Comparison of ENCODE assay signal across 31 cellular contexts in genomic region chr1:167839009-167839408, GRCh38.
"Had no signal": no experiment of that assay in that cellular context is flagged by ENCODE, and none has a peak within 500 bp of the region (broad histone marks: within the 10 kb centered on the region; RNA-seq: fewer than 3 reads in every experiment).

No MANE protein-coding gene starts in this region.

- H3K36me3 ChIP-seq: colonic mucosa, gastroesophageal sphincter, heart right ventricle, left lung, neural progenitor cell, prostate gland, sigmoid colon, tibial artery had no signal

- H3K4me2 ChIP-seq: neural progenitor cell had no signal

- DNase-seq: colonic mucosa; effector memory CD4-positive, alpha-beta T cell; erythroblast; foreskin fibroblast; glutamatergic neuron; heart right ventricle; hippocampal formation; left cardiac atrium; left lung; mesenchymal stem cell; midbrain; naive thymus-derived CD4-positive, alpha-beta T cell; nucleus accumbens; right cardiac atrium; sigmoid colon; stimulated activated CD4-positive, alpha-beta T cell treated with anti-CD3 and anti-CD28 coated beads, Interleukin-2, amount 100 ng/mL, for 24 hours; stimulated activated CD4-positive, alpha-beta T cell treated with anti-CD3 and anti-CD28 coated beads, Interleukin-4, amount 100 ng/mL, for 24 hours; stimulated activated naive CD8-positive, alpha-beta T cell treated with anti-CD3 and anti-CD28 coated beads, Interleukin-15, Interleukin-2, amounts not matched to agents 100 U/mL and 50 U/mL, for 24 hours; substantia nigra; testis; tibial artery had no signal

- FAIRE-seq: endothelial cell of umbilical vein, islet of Langerhans, urothelium cell line had no signal

- H3K36me3 Mint-ChIP-seq: naive thymus-derived CD4-positive, alpha-beta T cell; neural progenitor cell; stimulated activated effector memory CD8-positive, alpha-beta T cell treated with anti-CD3 and anti-CD28 coated beads, Interleukin-12 subunit alpha, Interleukin-12 subunit beta, amount 100 ng/mL, for 72 hours; type B pancreatic cell had no signal

- H2AFZ ChIP-seq: neural progenitor cell had no signal

- H3K4me3 ChIP-seq: colonic mucosa, gastroesophageal sphincter, heart right ventricle, left lung, neural progenitor cell, prostate gland, sigmoid colon, testis, tibial artery had no signal

- H3K4me1 ChIP-seq: colonic mucosa, gastroesophageal sphincter, heart right ventricle, left lung, neural progenitor cell, prostate gland, sigmoid colon, testis, tibial artery had no signal

- H3K9ac ChIP-seq: neural progenitor cell had no signal

- H3K4me1 Mint-ChIP-seq: nephron; neural progenitor cell; stimulated activated effector memory CD8-positive, alpha-beta T cell treated with anti-CD3 and anti-CD28 coated beads, Interleukin-12 subunit alpha, Interleukin-12 subunit beta, amount 100 ng/mL, for 72 hours had no signal

- H3K4me3 Mint-ChIP-seq: dendritic cell treated with granulocyte-macrophage colony-stimulating factor and Interleukin-4, amounts not matched to agents 40 ng/mL and 50 ng/mL, for 4 days; naive thymus-derived CD4-positive, alpha-beta T cell; nephron; neural progenitor cell; stimulated activated effector memory CD8-positive, alpha-beta T cell treated with anti-CD3 and anti-CD28 coated beads, Interleukin-12 subunit alpha, Interleukin-12 subunit beta, amount 100 ng/mL, for 72 hours; type B pancreatic cell had no signal

- ATAC-seq: gastroesophageal sphincter; heart right ventricle; left cardiac atrium; left lung; naive thymus-derived CD4-positive, alpha-beta T cell; right cardiac atrium; stimulated activated effector memory CD8-positive, alpha-beta T cell treated with anti-CD3 and anti-CD28 coated beads, Interleukin-12 subunit alpha, Interleukin-12 subunit beta, amount 100 ng/mL, for 72 hours; stimulated activated naive CD8-positive, alpha-beta T cell treated with anti-CD3 and anti-CD28 coated beads, Interleukin-15, Interleukin-2, amounts not matched to agents 100 U/mL and 50 U/mL, for 24 hours had no signal

- H3K27me3 ChIP-seq: colonic mucosa, gastroesophageal sphincter, heart right ventricle, left lung, neural progenitor cell, sigmoid colon, testis, tibial artery had no signal

- H3K27me3 Mint-ChIP-seq: type B pancreatic cell had no signal

- H3K27ac Mint-ChIP-seq: dendritic cell treated with granulocyte-macrophage colony-stimulating factor and Interleukin-4, amounts not matched to agents 40 ng/mL and 50 ng/mL, for 4 days; naive thymus-derived CD4-positive, alpha-beta T cell; nephron; neural progenitor cell; stimulated activated effector memory CD8-positive, alpha-beta T cell treated with anti-CD3 and anti-CD28 coated beads, Interleukin-12 subunit alpha, Interleukin-12 subunit beta, amount 100 ng/mL, for 72 hours; type B pancreatic cell had no signal

- H3K9me3 ChIP-seq: colonic mucosa, gastroesophageal sphincter, heart right ventricle, left lung, prostate gland, sigmoid colon, testis, tibial artery had no signal

- H3K27ac ChIP-seq: colonic mucosa, gastroesophageal sphincter, heart right ventricle, left lung, neural progenitor cell, prostate gland, sigmoid colon, testis, tibial artery had no signal

- H3K9me3 Mint-ChIP-seq: dendritic cell treated with granulocyte-macrophage colony-stimulating factor and Interleukin-4, amounts not matched to agents 40 ng/mL and 50 ng/mL, for 4 days; nephron; neural progenitor cell; stimulated activated effector memory CD8-positive, alpha-beta T cell treated with anti-CD3 and anti-CD28 coated beads, Interleukin-12 subunit alpha, Interleukin-12 subunit beta, amount 100 ng/mL, for 72 hours; type B pancreatic cell had no signal
